In the genomic region with DNA sequence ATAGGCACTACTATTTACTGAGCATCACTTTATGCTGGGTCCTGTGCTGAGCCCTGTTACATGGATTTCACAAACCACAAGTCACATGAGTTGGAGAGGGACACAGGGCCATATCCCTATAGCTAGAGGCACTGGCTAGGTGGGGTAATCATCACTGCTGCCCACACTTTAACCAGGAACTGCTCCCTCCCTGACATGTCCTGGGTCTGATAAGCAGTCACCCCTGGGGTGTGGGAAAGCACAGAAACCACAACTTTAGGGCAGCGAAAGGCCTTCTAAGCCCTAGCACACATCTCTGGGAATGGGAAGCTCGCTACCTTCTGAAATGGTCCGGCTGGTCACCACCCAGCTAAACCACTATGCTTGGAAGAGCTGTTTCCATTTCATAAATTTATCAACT, we compare ENCODE assay signal across 19 cellular contexts.
"Had no signal": no experiment of that assay in that cellular context is flagged by ENCODE, and none has a peak within 500 bp of the region (broad histone marks: within the 10 kb centered on the region; RNA-seq: fewer than 3 reads in every experiment).

No MANE protein-coding gene starts in this region.

- H3K36me3 ChIP-seq: colonic mucosa had no signal

- H3K4me3 Mint-ChIP-seq: activated CD4-positive, alpha-beta memory T cell treated with anti-CD3 and anti-CD28 coated beads for 36 hours; activated CD8-positive, alpha-beta memory T cell treated with anti-CD3 and anti-CD28 coated beads, Interleukin-2, amount 10 ng/mL, durations not matched to agents 7 days and 5 days; activated naive CD4-positive, alpha-beta T cell treated with anti-CD3 and anti-CD28 coated beads, Interleukin-2, amount 10 ng/mL, durations not matched to agents 7 days and 5 days; nephron; T-helper 2 cell treated with Interferon-gamma antibody and Interleukin-4, amounts not matched to agents 5 μg/mL and 100 μg/mL, for 36 hours had no signal

- H3K27ac Mint-ChIP-seq: activated CD4-positive, alpha-beta memory T cell treated with anti-CD3 and anti-CD28 coated beads for 36 hours; activated CD8-positive, alpha-beta memory T cell treated with anti-CD3 and anti-CD28 coated beads, Interleukin-2, amount 10 ng/mL, durations not matched to agents 7 days and 5 days; activated naive CD4-positive, alpha-beta T cell treated with anti-CD3 and anti-CD28 coated beads, Interleukin-2, amount 10 ng/mL, durations not matched to agents 7 days and 5 days; nephron; T-helper 2 cell treated with Interferon-gamma antibody and Interleukin-4, amounts not matched to agents 5 μg/mL and 100 μg/mL, for 36 hours had no signal

- H3K4me1 Mint-ChIP-seq: activated CD8-positive, alpha-beta memory T cell treated with anti-CD3 and anti-CD28 coated beads, Interleukin-2, amount 10 ng/mL, durations not matched to agents 7 days and 5 days; activated naive CD4-positive, alpha-beta T cell treated with anti-CD3 and anti-CD28 coated beads, Interleukin-2, amount 10 ng/mL, durations not matched to agents 7 days and 5 days; nephron had no signal

- H3K27me3 ChIP-seq: colonic mucosa, stomach, testis had no signal

- H3K27me3 Mint-ChIP-seq: activated CD4-positive, alpha-beta memory T cell treated with anti-CD3 and anti-CD28 coated beads for 36 hours; activated CD8-positive, alpha-beta memory T cell treated with anti-CD3 and anti-CD28 coated beads, Interleukin-2, amount 10 ng/mL, durations not matched to agents 7 days and 5 days; activated naive CD4-positive, alpha-beta T cell treated with anti-CD3 and anti-CD28 coated beads, Interleukin-2, amount 10 ng/mL, durations not matched to agents 7 days and 5 days had no signal

- H3K36me3 Mint-ChIP-seq: activated CD4-positive, alpha-beta memory T cell treated with anti-CD3 and anti-CD28 coated beads for 36 hours; activated CD8-positive, alpha-beta memory T cell treated with anti-CD3 and anti-CD28 coated beads, Interleukin-2, amount 10 ng/mL, durations not matched to agents 7 days and 5 days had no signal

- H3K4me3 ChIP-seq: colonic mucosa, stomach, testis had no signal

- H3K4me1 ChIP-seq: testis had no signal

- DNase-seq: activated CD4-positive, alpha-beta memory T cell treated with anti-CD3 and anti-CD28 coated beads for 36 hours; activated CD4-positive, alpha-beta T cell treated with anti-CD3 and anti-CD28 coated beads for 1 hour; activated CD8-positive, alpha-beta memory T cell treated with anti-CD3 and anti-CD28 coated beads, Interleukin-2, amount 10 ng/mL, durations not matched to agents 7 days and 5 days; activated naive CD4-positive, alpha-beta T cell treated with anti-CD3 and anti-CD28 coated beads, Interleukin-2, amount 10 ng/mL, durations not matched to agents 7 days and 5 days; activated T-cell treated with anti-CD3 and anti-CD28 coated beads, Interleukin-2, amount 50 U/mL, for 1 hour; caudate nucleus; colonic mucosa; foreskin fibroblast; glutamatergic neuron; mesendoderm; occipital lobe; stimulated activated CD4-positive, alpha-beta T cell treated with anti-CD3 and anti-CD28 coated beads, Interleukin-1b, Interleukin-23, amount 100 ng/mL, for 48 hours; stomach; SW 1271; testis had no signal

- H3K9me3 ChIP-seq: colonic mucosa, stomach, testis had no signal

- H3K9me3 Mint-ChIP-seq: activated CD4-positive, alpha-beta memory T cell treated with anti-CD3 and anti-CD28 coated beads for 36 hours; activated naive CD4-positive, alpha-beta T cell treated with anti-CD3 and anti-CD28 coated beads, Interleukin-2, amount 10 ng/mL, durations not matched to agents 7 days and 5 days; nephron; T-helper 2 cell treated with Interferon-gamma antibody and Interleukin-4, amounts not matched to agents 5 μg/mL and 100 μg/mL, for 36 hours had no signal

- ATAC-seq: activated CD8-positive, alpha-beta memory T cell treated with anti-CD3 and anti-CD28 coated beads, Interleukin-2, amount 10 ng/mL, durations not matched to agents 7 days and 5 days; sciatic nerve had no signal

- H3K27ac ChIP-seq: colonic mucosa, stomach, testis, VCaP had no signal
